8 cellular contexts compared by ENCODE assay signal in the genomic region with DNA sequence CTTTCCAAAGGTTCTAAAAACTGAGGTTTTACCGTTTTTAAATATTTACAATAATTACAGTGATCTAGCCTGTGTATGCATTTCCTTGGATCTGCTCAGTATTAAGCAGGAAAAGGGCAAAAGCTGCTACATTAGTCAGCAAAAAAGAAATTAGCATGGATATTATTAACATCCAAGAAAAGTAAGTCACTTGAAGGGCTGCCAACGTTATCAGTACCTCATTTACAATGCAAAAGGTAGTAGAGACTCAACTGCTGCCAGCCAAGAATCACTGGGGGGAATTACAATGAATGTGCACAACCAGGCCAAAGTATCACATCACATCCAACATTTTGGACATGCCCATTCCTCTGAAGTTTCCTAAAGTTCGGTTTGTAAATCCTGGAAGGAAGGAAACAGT. TPM values are rescaled to one million over a fixed set of nuclear protein-coding genes. Genes with fewer than 3 reads are reported as not detected.
DNase-seq lines count a peak whose midpoint lies in the region; ATAC-seq and TF ChIP-seq lines count a peak whose summit lies in the region.

No MANE protein-coding gene starts in this region.

- peak overlapping the region in 11 of 12 donors; percentile 69 to 95 (median 81) for H3K4me3 ChIP-seq in heart left ventricle
- H3K4me3 ChIP-seq in choroid plexus epithelial cell (ENCODE audit: low read depth, low read length) = peak overlapping the region; percentile 85
- H3K4me3 ChIP-seq in uterus = peak overlapping the region; percentile 67 to 91

- TF ChIP-seq POLR2A in heart left ventricle (IDR thresholded peaks at IDR 0.05) (no peak), uterus (IDR thresholded peaks at IDR 0.05) (no peak)

- H3K27ac ChIP-seq in heart left ventricle = peak overlapping the region; percentile 14 to 100 (median 97)
- H3K27ac ChIP-seq in uterus = peak overlapping the region; percentile 95 to 100

- H3K4me1 ChIP-seq in heart left ventricle = peaks cover 8 to 78% (median 59%) of the 10 kb centered on the region in 12 donors
- H3K4me1 ChIP-seq in uterus = peaks cover 0 to 12% of the 10 kb centered on the region in 2 donors

- DNase-seq in heart left ventricle = peak in 2 of 5 donors; percentile 30 to 37
- DNase-seq in Right ventricle myocardium inferior (ENCODE audit: missing footprints) = no peak
- no peak for DNase-seq in choroid plexus epithelial cell (ENCODE audit: low read depth)
- peak; percentile 40 for DNase-seq in medulla oblongata (ENCODE audit: extremely low spot score)
- peak in 1 of 2 donors; percentile 41 for DNase-seq in uterus
- DNase-seq in anterior cingulate cortex (lab: John Stamatoyannopoulos, UW) = no peak
- DNase-seq in GM10266 (ENCODE audit: extremely low spot score) = no peak

- H3K9me3 ChIP-seq in heart left ventricle (no peaks in the 10 kb centered on the region), uterus (no peaks in the 10 kb centered on the region)

- H3K27me3 ChIP-seq in heart left ventricle (peaks cover 0 to 24% (median 0%) of the 10 kb centered on the region in 9 donors), uterus (no peaks in the 10 kb centered on the region)

- no peak for ATAC-seq in heart left ventricle
- no peak for ATAC-seq in Right ventricle myocardium inferior
- ATAC-seq in HG02571 (IDR thresholded peaks at IDR 0.05; ENCODE audit: unreplicated experiment) = no peak

- intact Hi-C loops in heart left ventricle (cut with DNase I) = loop anchor here in 8 of 10 donors (2.0 to 10.0 kb wide), 10 partner anchors 37 to 120 kb away; no protein-coding TSS in a partner anchor
- intact Hi-C loops in Right ventricle myocardium inferior (cut with DNase I) = loop anchor here (5.0 kb wide), 2 partner anchors 37 to 97 kb away; no protein-coding TSS in a partner anchor
- intact Hi-C loops in uterus (cut with DNase I; ENCODE audit: low total_unique reads) = loop anchor here (5.0 to 10.0 kb wide), 3 partner anchors 70 to 117 kb away; no protein-coding TSS in a partner anchor

- 2 to 12% (median 4%) methylated on average over 3 of the region's 3 CpGs for WGBS in heart left ventricle, 4 donors

- no peak for TF ChIP-seq CTCF in heart left ventricle (IDR thresholded peaks at IDR 0.05)
- TF ChIP-seq CTCF in choroid plexus epithelial cell (conservative IDR thresholded peaks at IDR 0.05; ENCODE audit: low read depth, low read length) = no peak
- no peak for TF ChIP-seq CTCF in uterus (IDR thresholded peaks at IDR 0.05)
- TF ChIP-seq CTCF in GM10266 (IDR thresholded peaks at IDR 0.05; ENCODE audit: control insufficient read depth, insufficient read depth, low read depth, missing control alignments) = no peak

- peaks cover 0 to 3% (median 0%) of the 10 kb centered on the region in 9 donors for H3K36me3 ChIP-seq in heart left ventricle
- no peaks in the 10 kb centered on the region for H3K36me3 ChIP-seq in uterus

RNA-seq across cellular contexts. Expression of a gene that starts 1.9 kb away (rescaled TPM):
- total RNA-seq in heart left ventricle (100 to 1,000 TPM in 1 of 9 donors, 10 to 100 TPM in 8; 53.0 to 115 (median 74.1) TPM), Right ventricle myocardium inferior (57.0 TPM), uterus (100 to 1,000 TPM; 334 to 604 (median 452) TPM)
- polyA plus RNA-seq in heart left ventricle = 10 to 100 TPM; 23.8 to 63.4 TPM
